ENCODE assay signal across 25 cellular contexts in the genomic region with DNA sequence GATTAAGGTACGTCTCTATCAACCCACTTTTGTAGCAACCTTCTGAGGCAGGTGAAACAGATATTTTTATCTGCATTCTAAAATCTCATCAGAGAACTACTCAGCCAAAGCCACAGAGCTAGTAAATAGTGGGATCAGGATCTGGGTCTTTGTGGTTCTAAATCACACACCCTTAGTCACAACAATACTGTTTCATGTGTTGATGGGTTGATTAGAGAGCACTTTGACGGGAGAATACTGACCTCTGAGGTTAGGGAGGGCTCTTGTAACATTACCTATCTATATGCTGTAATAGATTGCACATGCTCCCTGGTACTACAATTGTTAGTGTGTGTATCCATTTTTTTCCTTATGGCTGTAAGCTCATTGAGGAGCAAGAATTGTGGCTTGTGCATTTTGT. TPM values are rescaled to one million over a fixed set of nuclear protein-coding genes. Genes with fewer than 3 reads are reported as not detected.
A peak's percentile ranks its signal among the peaks of the same experiment; 100 is the strongest.
DNase-seq lines count a peak whose midpoint lies in the region; ATAC-seq and TF ChIP-seq lines count a peak whose summit lies in the region.
"Had no signal": no experiment of that assay in that cellular context is flagged by ENCODE, and none has a peak within 500 bp of the region (broad histone marks: within the 10 kb centered on the region; RNA-seq: fewer than 3 reads in every experiment).

No MANE protein-coding gene starts in this region.

- H3K27ac Mint-ChIP-seq in Calu3 (ENCODE audit: unreplicated experiment) (peak overlapping the region; percentile 76), chondrocyte (ENCODE audit: unreplicated experiment) (peak overlapping the region; percentile 58)
- H3K27ac Mint-ChIP-seq in stimulated activated effector memory CD8-positive, alpha-beta T cell treated with anti-CD3 and anti-CD28 coated beads, Interleukin-12 subunit alpha, Interleukin-12 subunit beta, amount 100 ng/mL, for 72 hours = no peak overlapping the region
- H3K27ac Mint-ChIP-seq: activated naive CD4-positive, alpha-beta T cell treated with anti-CD3 and anti-CD28 coated beads, Interleukin-2, amount 50 U/mL, for 72 hours; H9; immature natural killer cell; neural progenitor cell had no signal

- H2AFZ ChIP-seq in osteoblast (ENCODE audit: low read length) = no peak overlapping the region
- H2AFZ ChIP-seq: neural progenitor cell had no signal

- TF ChIP-seq CTCF in Calu3 (IDR thresholded peaks at IDR 0.05; ENCODE audit: unreplicated experiment) (no peak), chondrocyte (IDR thresholded peaks at IDR 0.05) (no peak), osteoblast (IDR thresholded peaks at IDR 0.05; ENCODE audit: extremely low read depth, low read depth, low read length) (no peak)

- no peaks in the 10 kb centered on the region for H3K9me3 Mint-ChIP-seq in Calu3 (ENCODE audit: low read depth, unreplicated experiment)
- H3K9me3 Mint-ChIP-seq in chondrocyte (ENCODE audit: low read depth) = peaks cover 10% of the 10 kb centered on the region
- H3K9me3 Mint-ChIP-seq in stimulated activated effector memory CD8-positive, alpha-beta T cell treated with anti-CD3 and anti-CD28 coated beads, Interleukin-12 subunit alpha, Interleukin-12 subunit beta, amount 100 ng/mL, for 72 hours = no peaks in the 10 kb centered on the region
- H3K9me3 Mint-ChIP-seq: activated naive CD4-positive, alpha-beta T cell treated with anti-CD3 and anti-CD28 coated beads, Interleukin-2, amount 50 U/mL, for 72 hours had no signal

- no peak overlapping the region for H3K4me2 ChIP-seq in osteoblast (ENCODE audit: insufficient read depth, low read length)
- H3K4me2 ChIP-seq: BLaER1 treated with 17β-estradiol and CSF1 and Interleukin-3, amounts not matched to agents 10 nM and 100 nM; neural progenitor cell had no signal

- DNase-seq in Calu3 (no peak), M059J (ENCODE audit: low read depth) (peak; percentile 57), chondrocyte (ENCODE audit: low spot score) (no peak), osteoblast (ENCODE audit: insufficient read length, low spot score, missing footprints) (no peak), germinal center (ENCODE audit: low spot score) (no peak), left cardiac atrium (no peak)
- DNase-seq in stimulated activated effector memory CD8-positive, alpha-beta T cell treated with anti-CD3 and anti-CD28 coated beads, Interleukin-12 subunit alpha, Interleukin-12 subunit beta, amount 100 ng/mL, for 72 hours (ENCODE audit: low spot score in 2 of 2) = no peak
- DNase-seq: activated CD4-positive, alpha-beta T cell treated with anti-CD3 and anti-CD28 coated beads, Interleukin-2, amount 50 U/mL, for 1 hour; cerebellar nuclear complex; COR-L47; EL; H9; immature natural killer cell; Kasumi-1; NCI-H1048; NCI-H187; small intestine; stimulated activated CD4-positive, alpha-beta T cell treated with anti-CD3 and anti-CD28 coated beads, Interleukin-2, amount 100 ng/mL, for 24 hours; T1000 had no signal

- intact Hi-C loops in Calu3 (cut with micrococcal nuclease; ENCODE audit: unreplicated experiment) (loop anchor here (5.0 to 10.0 kb wide), 2 partner anchors 48 to 126 kb away; no protein-coding TSS in a partner anchor), left cardiac atrium (cut with DNase I) (no loop called here)

- H3K27me3 Mint-ChIP-seq in Calu3 (ENCODE audit: unreplicated experiment) (no peaks in the 10 kb centered on the region), chondrocyte (ENCODE audit: low read depth) (no peaks in the 10 kb centered on the region)

- H3K4me3 Mint-ChIP-seq in Calu3 (ENCODE audit: low read depth, unreplicated experiment) (no peak overlapping the region), chondrocyte (ENCODE audit: unreplicated experiment) (no peak overlapping the region)
- H3K4me3 Mint-ChIP-seq in stimulated activated effector memory CD8-positive, alpha-beta T cell treated with anti-CD3 and anti-CD28 coated beads, Interleukin-12 subunit alpha, Interleukin-12 subunit beta, amount 100 ng/mL, for 72 hours = no peak overlapping the region
- H3K4me3 Mint-ChIP-seq: H9, immature natural killer cell, neural progenitor cell had no signal

- H3K79me2 ChIP-seq in osteoblast (ENCODE audit: insufficient read depth, low read length) = no peaks in the 10 kb centered on the region

- no peak overlapping the region for H3K4me3 ChIP-seq in osteoblast (ENCODE audit: insufficient read depth, low read length)
- H3K4me3 ChIP-seq: ascending aorta; BLaER1 treated with 17β-estradiol and CSF1 and Interleukin-3, amounts not matched to agents 10 nM and 100 nM; neural progenitor cell had no signal

- no peaks in the 10 kb centered on the region for H3K36me3 ChIP-seq in osteoblast (ENCODE audit: insufficient read depth, low read length)
- H3K36me3 ChIP-seq: ascending aorta; BLaER1 treated with 17β-estradiol and CSF1 and Interleukin-3, amounts not matched to agents 10 nM and 100 nM; neural progenitor cell had no signal

- CTCF ChIA-PET in Calu3 (lab: Charles Lee) = no interaction called here

- peaks cover 5% of the 10 kb centered on the region for H3K36me3 Mint-ChIP-seq in Calu3 (ENCODE audit: insufficient read depth, unreplicated experiment)
- H3K36me3 Mint-ChIP-seq in chondrocyte (ENCODE audit: low read depth) = no peaks in the 10 kb centered on the region
- H3K36me3 Mint-ChIP-seq in stimulated activated effector memory CD8-positive, alpha-beta T cell treated with anti-CD3 and anti-CD28 coated beads, Interleukin-12 subunit alpha, Interleukin-12 subunit beta, amount 100 ng/mL, for 72 hours = no peaks in the 10 kb centered on the region
- H3K36me3 Mint-ChIP-seq: activated naive CD4-positive, alpha-beta T cell treated with anti-CD3 and anti-CD28 coated beads, Interleukin-2, amount 50 U/mL, for 72 hours; immature natural killer cell; neural progenitor cell had no signal

- no peak for ATAC-seq in stimulated activated effector memory CD8-positive, alpha-beta T cell treated with anti-CD3 and anti-CD28 coated beads, Interleukin-12 subunit alpha, Interleukin-12 subunit beta, amount 100 ng/mL, for 72 hours
- no peak for ATAC-seq in left cardiac atrium
- ATAC-seq: activated naive CD4-positive, alpha-beta T cell treated with anti-CD3 and anti-CD28 coated beads, Interleukin-2, amount 50 U/mL, for 72 hours had no signal

- H3K4me1 Mint-ChIP-seq in Calu3 (ENCODE audit: low read depth, unreplicated experiment) (peaks cover 49% of the 10 kb centered on the region), chondrocyte (ENCODE audit: low read depth) (peaks cover 64% of the 10 kb centered on the region)
- H3K4me1 Mint-ChIP-seq in stimulated activated effector memory CD8-positive, alpha-beta T cell treated with anti-CD3 and anti-CD28 coated beads, Interleukin-12 subunit alpha, Interleukin-12 subunit beta, amount 100 ng/mL, for 72 hours = no peaks in the 10 kb centered on the region
- H3K4me1 Mint-ChIP-seq: immature natural killer cell had no signal

- H4K20me1 ChIP-seq in osteoblast (ENCODE audit: insufficient read depth, low read length) = no peaks in the 10 kb centered on the region
- H4K20me1 ChIP-seq: BLaER1 treated with 17β-estradiol and CSF1 and Interleukin-3, amounts not matched to agents 10 nM and 100 nM had no signal

- peak overlapping the region; percentile 75 for H3K27ac ChIP-seq in osteoblast (ENCODE audit: low read depth, low read length)
- H3K27ac ChIP-seq: BLaER1 treated with 17β-estradiol and CSF1 and Interleukin-3, amounts not matched to agents 10 nM and 100 nM; neural progenitor cell had no signal

- no peaks in the 10 kb centered on the region for H3K9me3 ChIP-seq in osteoblast (ENCODE audit: low read depth, low read length)

- no peaks in the 10 kb centered on the region for H3K27me3 ChIP-seq in osteoblast (ENCODE audit: insufficient read depth, low read length)
- H3K27me3 ChIP-seq: ascending aorta; BLaER1 treated with 17β-estradiol and CSF1 and Interleukin-3, amounts not matched to agents 10 nM and 100 nM; neural progenitor cell had no signal

- H3K4me1 ChIP-seq in osteoblast (ENCODE audit: insufficient read depth, low read length) = peaks cover 48% of the 10 kb centered on the region

- BruUV-seq in Calu3 (replicated peaks; lab: Mats Ljungman, UMichigan) = no TSS peak

RNA-seq across cellular contexts. Expression of a gene that starts 45.5 kb away (rescaled TPM):
- total RNA-seq in Calu3 (2022) (not detected in 2 replicates), chondrocyte (1.5 to 5.3 TPM (median 1.9 TPM) in 3 replicates), osteoblast (0.88 and 1.1 TPM in 2 replicates), left cardiac atrium (under 1 TPM in 1 of 2 donors, not detected in 1; 0.41 TPM)
- total RNA-seq in M059J (2014; rRNA removed; shearing (Covaris generic)) = 1.7 and 4.0 TPM in 2 replicates
- total RNA-seq: activated naive CD4-positive, alpha-beta T cell treated with anti-CD3 and anti-CD28 coated beads, Interleukin-2, amount 50 U/mL, for 72 hours; H9; liver; OCI-LY7 had no signal
